8 cellular contexts compared by ENCODE assay signal in the genomic region with DNA sequence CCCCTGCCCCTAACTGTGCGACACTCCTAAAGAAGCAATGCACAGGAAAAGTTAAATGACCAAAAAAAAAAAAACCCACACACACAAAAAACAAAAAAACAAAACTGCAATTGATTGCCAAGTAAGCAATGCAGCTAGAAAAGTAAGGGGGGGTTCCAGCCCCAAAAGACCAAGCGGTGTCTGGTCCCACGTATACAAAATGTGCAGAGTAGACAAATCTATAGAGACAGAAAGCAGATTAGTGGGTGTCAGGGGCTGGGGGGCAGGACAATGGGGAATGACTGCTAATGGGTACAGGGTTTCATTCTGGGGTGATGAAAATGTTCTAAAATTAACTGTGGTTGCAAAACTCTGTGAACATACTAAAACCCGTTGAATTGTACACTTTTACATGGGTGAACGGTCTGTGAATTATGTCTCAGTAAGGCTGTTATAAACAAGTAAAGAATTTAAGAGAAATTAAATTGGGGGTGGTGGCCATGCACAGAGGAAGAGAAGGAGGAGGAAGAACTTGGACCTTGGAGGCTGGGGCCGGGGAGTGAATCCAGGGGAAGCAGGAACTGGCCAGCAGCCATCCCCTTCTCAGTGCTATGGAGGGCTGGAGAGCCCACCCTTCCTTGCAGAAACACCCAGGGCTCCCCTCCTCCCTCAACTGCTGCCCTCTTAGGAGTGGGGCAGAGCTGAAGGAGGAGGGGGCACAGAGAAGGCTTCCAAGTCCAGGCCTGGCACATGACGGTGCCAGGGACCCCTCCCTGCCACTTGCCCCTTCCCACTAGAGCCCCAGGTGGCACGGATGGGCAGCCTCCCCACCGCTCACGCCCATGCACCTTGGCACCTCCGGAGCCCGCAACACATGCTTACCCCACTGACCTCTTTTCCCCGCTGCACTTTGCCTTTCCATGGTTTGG. TPM values are rescaled to one million over a fixed set of nuclear protein-coding genes. Genes with fewer than 3 reads are reported as not detected.
DNase-seq lines count a peak whose midpoint lies in the region; ATAC-seq, FAIRE-seq and TF ChIP-seq lines count a peak whose summit lies in the region.

No MANE protein-coding gene starts in this region.

- DNase-seq in GM12891 (ENCODE audit: insufficient read length, low spot score) (no peak), T-helper 17 cell (no peak), foreskin fibroblast (no peak), DMS114 treated with DMSO at 0.1 percent for 48 hours (lab: John Stamatoyannopoulos, UW; ENCODE audit: unreplicated experiment) (no peak), occipital lobe (lab: John Stamatoyannopoulos, UW) (no peak), DMS53 (lab: John Stamatoyannopoulos, UW) (no peak)

- H3K36me3 Mint-ChIP-seq in T-helper 17 cell (ENCODE audit: low read depth) = peaks cover 4% of the 10 kb centered on the region

- H3K4me3 Mint-ChIP-seq in T-helper 17 cell = peak overlapping the region; percentile 90

- peak overlapping the region; percentile 99 for H3K27ac Mint-ChIP-seq in T-helper 17 cell

- TF ChIP-seq POLR2A in GM12891 (IDR thresholded peaks at IDR 0.05; ENCODE audit: low read depth, low read length) = no peak

- TF ChIP-seq CTCF in foreskin fibroblast (IDR thresholded peaks at IDR 0.05; ENCODE audit: low read depth, low read length) = no peak

- H3K4me1 Mint-ChIP-seq in T-helper 17 cell = peaks cover 55% of the 10 kb centered on the region

- no peak overlapping the region for H3K9ac ChIP-seq in skeletal muscle satellite cell (ENCODE audit: low read depth, low read length)

- no peaks in the 10 kb centered on the region for H3K9me3 ChIP-seq in T-helper 17 cell (ENCODE audit: control insufficient read depth, low read length, poor library complexity, severe bottlenecking)
- H3K9me3 ChIP-seq in skeletal muscle satellite cell (replicated peaks; ENCODE audit: low read length) = no peaks in the 10 kb centered on the region

- H3K27me3 ChIP-seq in skeletal muscle satellite cell (ENCODE audit: control insufficient read depth, insufficient read depth, low read length) = no peaks in the 10 kb centered on the region

- no peak for ATAC-seq in T-helper 17 cell
- no peak for ATAC-seq in activated CD4-positive, CD25-positive, alpha-beta regulatory T cell treated with anti-CD3 and anti-CD28 coated beads, Interleukin-2, amount 50 U/mL, for 24 hours

- peaks cover 4% of the 10 kb centered on the region for H3K36me3 ChIP-seq in skeletal muscle satellite cell (ENCODE audit: insufficient read depth, low read length)

- no peaks in the 10 kb centered on the region for H3K27me3 Mint-ChIP-seq in T-helper 17 cell

- H3K4me3 ChIP-seq in foreskin fibroblast (ENCODE audit: low read depth in 1 of 2, low read length in 2 of 2) (peak overlapping the region; percentile 50 to 52), skeletal muscle satellite cell (ENCODE audit: low read length) (peak overlapping the region; percentile 14)

- peak; percentile 52 for FAIRE-seq in GM12891 (lab: Jason Lieb, UNC)

- peaks cover 32% of the 10 kb centered on the region for H3K4me1 ChIP-seq in skeletal muscle satellite cell (ENCODE audit: control insufficient read depth, insufficient read depth, low read length)

- H3K4me2 ChIP-seq in skeletal muscle satellite cell (ENCODE audit: low read length) = peak overlapping the region; percentile 98

TF ChIP-seq in GM12891, 5 proteins besides CTCF, POLR2A, EP300 and RAD21:
- TF ChIP-seq PAX5 (IDR thresholded peaks at IDR 0.05; ENCODE audit: insufficient read depth, low read length, severe bottlenecking) (no peak), POU2F2 (IDR thresholded peaks at IDR 0.05; ENCODE audit: low read depth, low read length) (no peak), SPI1 (IDR thresholded peaks at IDR 0.05; ENCODE audit: low read depth, low read length) (no peak), TAF1 (IDR thresholded peaks at IDR 0.05; ENCODE audit: low read depth, low read length) (no peak), POLR2AphosphoS5 (IDR thresholded peaks at IDR 0.05; ENCODE audit: low read depth, low read length) (no peak)

RNA-seq across cellular contexts. Expression of a gene that starts 45.4 kb away (rescaled TPM):
- polyA plus RNA-seq in GM12891 (2012; ENCODE audit: low read depth, missing spikeins) = 68.9 TPM
- total RNA-seq in T-helper 17 cell = 10 to 100 TPM; 87.6 to 94.0 TPM
- 23.3 and 37.1 TPM in 2 replicates for total RNA-seq in skeletal muscle satellite cell (2012; rRNA removed)
- 113 TPM for total RNA-seq in occipital lobe
